Comparison of ENCODE assay signal across 15 cellular contexts in genomic region chr1:54413732-54414131, GRCh38. TPM values are rescaled to one million over a fixed set of nuclear protein-coding genes. Genes with fewer than 3 reads are reported as not detected.
DNase-seq lines count a peak whose midpoint lies in the region; ATAC-seq, FAIRE-seq and TF ChIP-seq lines count a peak whose summit lies in the region.
"Had no signal": no experiment of that assay in that cellular context is flagged by ENCODE, and none has a peak within 500 bp of the region (broad histone marks: within the 10 kb centered on the region; RNA-seq: fewer than 3 reads in every experiment).

No MANE protein-coding gene starts in this region.

- no peaks in the 10 kb centered on the region for H3K36me3 Mint-ChIP-seq in T-helper 2 cell treated with Interferon-gamma antibody and Interleukin-4, amounts not matched to agents 5 μg/mL and 100 μg/mL, for 36 hours (ENCODE audit: low read depth)

- H3K36me3 ChIP-seq in HEK293 (ENCODE audit: control insufficient read depth in 2 of 2, insufficient read depth in 1 of 2, low read length in 2 of 2) = no peaks in the 10 kb centered on the region
- H3K36me3 ChIP-seq in bronchial epithelial cell (ENCODE audit: control insufficient read depth, insufficient read depth, low read length) = no peaks in the 10 kb centered on the region
- H3K36me3 ChIP-seq in neuronal stem cell (replicated peaks in 1 of 2; ENCODE audit: control insufficient read depth in 2 of 2, insufficient read depth in 2 of 2, low read length in 2 of 2) = no peaks in the 10 kb centered on the region
- H3K36me3 ChIP-seq: breast epithelium, WERI-Rb-1 had no signal

- H2BK15ac ChIP-seq in neuronal stem cell (ENCODE audit: low read length) = no peak overlapping the region

- no peak overlapping the region for H2BK5ac ChIP-seq in neuronal stem cell (ENCODE audit: low read length)

- peak; percentile 7 for FAIRE-seq in bronchial epithelial cell (lab: Jason Lieb, UNC)
- FAIRE-seq: A549, HTR-8/SVneo had no signal

- TF ChIP-seq CTCF in HEK293 (tag by site-specific recombination; IDR thresholded peaks at IDR 0.05) (no peak), bronchial epithelial cell (IDR thresholded peaks at IDR 0.05; ENCODE audit: insufficient read depth, low read length, severe bottlenecking) (no peak)

- no peak for ATAC-seq in HG02885 (IDR thresholded peaks at IDR 0.05; ENCODE audit: poor library complexity, unreplicated experiment)
- no peak for ATAC-seq in GM19351 (IDR thresholded peaks at IDR 0.05; ENCODE audit: unreplicated experiment)

- H3K27ac ChIP-seq in HEK293 (ENCODE audit: extremely low read depth, low read depth, low read length) (no peak overlapping the region), neuronal stem cell (replicated peaks; ENCODE audit: low read length) (no peak overlapping the region)
- H3K27ac ChIP-seq: A549, RWPE1, WERI-Rb-1 had no signal

- no peaks in the 10 kb centered on the region for H3K27me3 ChIP-seq in bronchial epithelial cell (ENCODE audit: control insufficient read depth, insufficient read depth, low read length)
- no peaks in the 10 kb centered on the region for H3K27me3 ChIP-seq in neuronal stem cell (ENCODE audit: control insufficient read depth in 3 of 3, insufficient read depth in 3 of 3, low read depth in 1 of 3, low read length in 3 of 3)
- H3K27me3 ChIP-seq: breast epithelium had no signal

- peak overlapping the region; percentile 66 for H2AFZ ChIP-seq in neuronal stem cell (ENCODE audit: low read length)

- peak overlapping the region; percentile 56 for H3K27ac Mint-ChIP-seq in T-helper 2 cell treated with Interferon-gamma antibody and Interleukin-4, amounts not matched to agents 5 μg/mL and 100 μg/mL, for 36 hours

- no peak overlapping the region for H3K4ac ChIP-seq in neuronal stem cell (ENCODE audit: low read length)

- H3K27me3 Mint-ChIP-seq in T-helper 2 cell treated with Interferon-gamma antibody and Interleukin-4, amounts not matched to agents 5 μg/mL and 100 μg/mL, for 36 hours (ENCODE audit: low read depth) = peaks cover 16% of the 10 kb centered on the region

- H3K9me3 ChIP-seq in HEK293 (ENCODE audit: control insufficient read depth, insufficient read depth, low read depth, low read length) (no peaks in the 10 kb centered on the region), neuronal stem cell (replicated peaks in 1 of 2; ENCODE audit: control insufficient read depth in 2 of 2, insufficient read depth in 1 of 2, low read depth in 1 of 2, low read length in 2 of 2) (no peaks in the 10 kb centered on the region)
- H3K9me3 ChIP-seq: A549, breast epithelium had no signal

- CTCF ChIA-PET in HEK293 (lab: Yijun Ruan, JAX) = no interaction called here

- H2BK120ac ChIP-seq in neuronal stem cell (ENCODE audit: low read depth, low read length) = no peak overlapping the region

- no peak overlapping the region for H4K91ac ChIP-seq in neuronal stem cell (ENCODE audit: low read depth, low read length, poor library complexity)

- H3K18ac ChIP-seq in neuronal stem cell (ENCODE audit: low read length) = no peak overlapping the region

- H3K23ac ChIP-seq in neuronal stem cell (ENCODE audit: low read depth, low read length, poor library complexity) = no peak overlapping the region

- H3K9ac ChIP-seq in neuronal stem cell (ENCODE audit: low read depth, low read length, poor library complexity) = no peak overlapping the region

- H3K9me3 Mint-ChIP-seq in T-helper 2 cell treated with Interferon-gamma antibody and Interleukin-4, amounts not matched to agents 5 μg/mL and 100 μg/mL, for 36 hours = no peaks in the 10 kb centered on the region
- H3K9me3 Mint-ChIP-seq: stimulated activated naive CD8-positive, alpha-beta T cell treated with anti-CD3 and anti-CD28 coated beads, Interleukin-15, Interleukin-2, amounts not matched to agents 100 ng/mL and 50 ng/mL, for 24 hours had no signal

- WGBS in neuronal stem cell (ENCODE audit: extremely low coverage in 2 of 2, insufficient read length in 2 of 2, insufficient replicate concordance in 1 of 2), 2 donors = no CpG with 5 or more reads among the region's 4 CpGs

- H3K4me3 ChIP-seq in HEK293 (ENCODE audit: low read depth, low read length) (no peak overlapping the region), bronchial epithelial cell (ENCODE audit: low read depth, low read length) (no peak overlapping the region), neuronal stem cell (ENCODE audit: low read length in 2 of 2) (no peak overlapping the region)
- H3K4me3 ChIP-seq: A549, breast epithelium had no signal

- no peak overlapping the region for H4K8ac ChIP-seq in neuronal stem cell (ENCODE audit: low read depth, low read length)

- no peak overlapping the region for H2BK12ac ChIP-seq in neuronal stem cell (ENCODE audit: low read length)

- H3K4me2 ChIP-seq in neuronal stem cell (ENCODE audit: insufficient read depth, low read length, poor library complexity, severe bottlenecking) = no peak overlapping the region
- H3K4me2 ChIP-seq: A549 had no signal

- no peak overlapping the region for H3K14ac ChIP-seq in neuronal stem cell (ENCODE audit: low read length)

- H3K4me3 Mint-ChIP-seq in T-helper 2 cell treated with Interferon-gamma antibody and Interleukin-4, amounts not matched to agents 5 μg/mL and 100 μg/mL, for 36 hours = peak overlapping the region; percentile 68
- H3K4me3 Mint-ChIP-seq: CD14-positive monocyte had no signal

- H3K79me1 ChIP-seq in neuronal stem cell (ENCODE audit: low read depth, low read length) = no peaks in the 10 kb centered on the region

- no peak overlapping the region for H2AK5ac ChIP-seq in neuronal stem cell (ENCODE audit: low read depth, low read length)

- H3K4me1 ChIP-seq in HEK293 (ENCODE audit: control insufficient read depth, insufficient read depth, low read length) (0 out of 2 replicates have a peak, but pooled peaks cover 3% of the 10 kb centered on the region), neuronal stem cell (ENCODE audit: control insufficient read depth in 2 of 2, insufficient read depth in 1 of 2, low read depth in 1 of 2, low read length in 2 of 2) (peaks cover 4 to 14% of the 10 kb centered on the region in 2 donors)

- POLR2A ChIA-PET in HEK293 (lab: Yijun Ruan, JAX) = no interaction called here

- DNase-seq in T-helper 2 cell treated with Interferon-gamma antibody and Interleukin-4, amounts not matched to agents 5 μg/mL and 100 μg/mL, for 36 hours (ENCODE audit: low spot score) = no peak
- DNase-seq in T-helper 2 cell (no peak), bronchial epithelial cell (ENCODE audit: low read depth) (no peak), neuronal stem cell (ENCODE audit: low spot score) (no peak), NCI-H226 (no peak)
- DNase-seq: WERI-Rb-1 had no signal

- peaks cover 33% of the 10 kb centered on the region for H3K4me1 Mint-ChIP-seq in T-helper 2 cell treated with Interferon-gamma antibody and Interleukin-4, amounts not matched to agents 5 μg/mL and 100 μg/mL, for 36 hours (ENCODE audit: low read depth)

TF ChIP-seq in HEK293, 187 proteins besides CTCF, POLR2A, EP300 and RAD21:
- TF ChIP-seq YY1 (tag by site-specific recombination; IDR thresholded peaks at IDR 0.05) (no peak), MZF1 (tag by site-specific recombination; IDR thresholded peaks at IDR 0.05; ENCODE audit: borderline replicate concordance) (no peak), ZBTB48 (tag by site-specific recombination; IDR thresholded peaks at IDR 0.05) (peak; percentile 63)
- TF ChIP-seq, protein P1, sequence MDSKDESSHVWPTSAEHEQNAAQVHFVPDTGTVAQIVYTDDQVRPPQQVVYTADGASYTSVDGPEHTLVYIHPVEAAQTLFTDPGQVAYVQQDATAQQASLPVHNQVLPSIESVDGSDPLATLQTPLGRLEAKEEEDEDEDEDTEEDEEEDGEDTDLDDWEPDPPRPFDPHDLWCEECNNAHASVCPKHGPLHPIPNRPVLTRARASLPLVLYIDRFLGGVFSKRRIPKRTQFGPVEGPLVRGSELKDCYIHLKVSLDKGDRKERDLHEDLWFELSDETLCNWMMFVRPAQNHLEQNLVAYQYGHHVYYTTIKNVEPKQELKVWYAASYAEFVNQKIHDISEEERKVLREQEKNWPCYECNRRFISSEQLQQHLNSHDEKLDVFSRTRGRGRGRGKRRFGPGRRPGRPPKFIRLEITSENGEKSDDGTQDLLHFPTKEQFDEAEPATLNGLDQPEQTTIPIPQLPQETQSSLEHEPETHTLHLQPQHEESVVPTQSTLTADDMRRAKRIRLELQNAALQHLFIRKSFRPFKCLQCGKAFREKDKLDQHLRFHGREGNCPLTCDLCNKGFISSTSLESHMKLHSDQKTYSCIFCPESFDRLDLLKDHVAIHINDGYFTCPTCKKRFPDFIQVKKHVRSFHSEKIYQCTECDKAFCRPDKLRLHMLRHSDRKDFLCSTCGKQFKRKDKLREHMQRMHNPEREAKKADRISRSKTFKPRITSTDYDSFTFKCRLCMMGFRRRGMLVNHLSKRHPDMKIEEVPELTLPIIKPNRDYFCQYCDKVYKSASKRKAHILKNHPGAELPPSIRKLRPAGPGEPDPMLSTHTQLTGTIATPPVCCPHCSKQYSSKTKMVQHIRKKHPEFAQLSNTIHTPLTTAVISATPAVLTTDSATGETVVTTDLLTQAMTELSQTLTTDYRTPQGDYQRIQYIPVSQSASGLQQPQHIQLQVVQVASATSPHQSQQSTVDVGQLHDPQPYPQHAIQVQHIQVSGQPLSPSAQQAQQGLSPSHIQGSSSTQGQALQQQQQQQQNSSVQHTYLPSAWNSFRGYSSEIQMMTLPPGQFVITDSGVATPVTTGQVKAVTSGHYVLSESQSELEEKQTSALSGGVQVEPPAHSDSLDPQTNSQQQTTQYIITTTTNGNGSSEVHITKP (tag by site-specific recombination; IDR thresholded peaks at IDR 0.05) = peak; percentile 69; the same call in 1 of the 2 replicates

RNA-seq across cellular contexts. Expression of gene SSBP3, which starts 7.5 kb away (rescaled TPM):
- total RNA-seq in bronchial epithelial cell = 3.5 and 3.7 TPM in 2 replicates
- polyA plus RNA-seq in neuronal stem cell (2013, experiment 1 of 2) = 127 TPM
- 133 TPM for polyA plus RNA-seq in neuronal stem cell (2013, experiment 2 of 2)
